In the genomic region with DNA sequence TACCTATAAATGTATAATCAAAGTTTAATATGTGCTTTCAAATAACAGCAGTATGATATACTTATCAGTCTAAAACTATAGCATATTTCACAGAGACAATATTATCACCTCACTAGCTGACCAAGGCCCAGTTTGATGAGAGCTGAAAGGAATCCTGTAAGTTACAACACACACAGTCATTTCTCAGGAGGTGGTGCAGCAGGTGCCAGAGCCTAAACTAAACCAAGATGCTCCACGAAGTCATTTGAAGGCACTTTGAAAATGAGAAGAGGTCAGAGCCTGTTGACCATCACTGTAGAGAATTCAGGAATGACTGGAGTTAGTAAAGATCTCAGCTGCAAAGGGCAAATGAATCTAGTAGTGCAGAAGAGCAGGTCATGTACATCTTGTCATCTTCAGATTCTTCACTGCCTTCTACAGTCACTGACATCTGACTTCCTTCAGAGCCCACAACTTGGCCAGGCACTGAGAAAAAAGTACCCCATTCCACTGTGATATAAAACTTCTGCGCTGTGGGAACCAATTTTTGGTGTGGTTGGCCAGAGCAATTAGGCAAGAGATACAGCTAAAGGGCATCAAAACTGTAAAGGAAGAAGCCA, we compare ENCODE assay signal across 18 cellular contexts.
"Had no signal": no experiment of that assay in that cellular context is flagged by ENCODE, and none has a peak within 500 bp of the region (broad histone marks: within the 10 kb centered on the region; RNA-seq: fewer than 3 reads in every experiment).

No MANE protein-coding gene starts in this region.

- H3K36me3 ChIP-seq: tibial nerve had no signal

- H3K27me3 ChIP-seq: right atrium auricular region, tibial nerve had no signal

- H3K4me3 ChIP-seq: right atrium auricular region, tibial nerve had no signal

- H3K27ac ChIP-seq: right atrium auricular region, tibial nerve had no signal

- ATAC-seq: activated CD8-positive, alpha-beta T cell treated with anti-CD3 and anti-CD28 coated beads, Interleukin-2, amount 10 ng/mL, durations not matched to agents 7 days and 5 days; natural killer cell had no signal

- DNase-seq: activated CD4-positive, alpha-beta T cell treated with anti-CD3 and anti-CD28 coated beads, Interleukin-2, amount 10 ng/mL, durations not matched to agents 24 days and 14 days; activated CD4-positive, CD25-positive, alpha-beta regulatory T cell; activated CD8-positive, alpha-beta memory T cell treated with anti-CD3 and anti-CD28 coated beads, Interleukin-2, amount 50 U/mL, for 4 hours; activated CD8-positive, alpha-beta T cell treated with anti-CD3 and anti-CD28 coated beads, Interleukin-2, amount 10 ng/mL, durations not matched to agents 7 days and 5 days; activated naive CD4-positive, alpha-beta T cell; aorta; cerebellar nuclear complex; effector memory CD4-positive, alpha-beta T cell; foreskin melanocyte; head of caudate nucleus; immature natural killer cell; mesendoderm; natural killer cell; stimulated activated CD4-positive, alpha-beta T cell treated with anti-CD3 and anti-CD28 coated beads, Interleukin-4, amount 100 ng/mL, for 24 hours; stimulated activated naive CD4-positive, alpha-beta T cell; substantia nigra had no signal
